Comparison of ENCODE assay signal across 17 cellular contexts in the genomic region with DNA sequence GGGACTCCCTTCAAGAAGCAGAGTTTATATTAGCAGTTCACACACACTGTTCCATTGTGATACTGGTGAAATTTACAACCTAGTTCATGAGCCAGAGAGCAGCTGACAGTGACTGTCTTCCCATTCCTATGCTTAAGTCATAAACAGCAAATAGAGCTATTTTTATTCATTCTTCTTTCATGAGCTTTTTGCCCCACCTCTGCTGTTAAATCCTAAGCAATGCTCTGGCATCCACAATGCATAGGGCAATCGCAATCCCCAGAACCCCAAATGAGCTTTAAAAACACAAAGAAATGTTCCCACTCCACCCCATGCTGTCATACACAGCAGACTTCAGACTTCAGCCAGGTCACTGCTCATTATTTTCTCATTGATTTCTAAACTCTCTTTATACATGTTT.
DNase-seq lines count a peak whose midpoint lies in the region; TF ChIP-seq lines count a peak whose summit lies in the region.
"Had no signal": no experiment of that assay in that cellular context is flagged by ENCODE, and none has a peak within 500 bp of the region (broad histone marks: within the 10 kb centered on the region; RNA-seq: fewer than 3 reads in every experiment).

No MANE protein-coding gene starts in this region.

- no peaks in the 10 kb centered on the region for H4K20me1 ChIP-seq in DOHH2 (ENCODE audit: control insufficient read depth, insufficient read depth, low read depth, low read length)

- H3K27ac ChIP-seq in DOHH2 (ENCODE audit: low read depth, low read length), result no peak overlapping the region
- H3K27ac ChIP-seq: ascending aorta, dorsolateral prefrontal cortex, KMS-11, prostate gland, upper lobe of right lung had no signal

- H3K4me1 ChIP-seq in DOHH2 (ENCODE audit: control insufficient read depth, low read length), result peaks cover 34% of the 10 kb centered on the region
- H3K4me1 ChIP-seq: ascending aorta, prostate gland, upper lobe of right lung had no signal

- H3K4me2 ChIP-seq in DOHH2 (ENCODE audit: low read length), result peak overlapping the region; percentile 60; the same call in 1 of the 2 replicates
- H3K4me2 ChIP-seq: KMS-11 had no signal

- H3K9me2 ChIP-seq in DOHH2 (replicated peaks; ENCODE audit: control insufficient read depth, low read length), result no peaks in the 10 kb centered on the region

- H3K9me3 ChIP-seq in DOHH2 (ENCODE audit: control insufficient read depth, insufficient read depth, low read length), result peaks cover 2% of the 10 kb centered on the region; the same call in 1 of the 2 replicates
- H3K9me3 ChIP-seq: ascending aorta, prostate gland, upper lobe of right lung had no signal

- DNase-seq in M059J (ENCODE audit: low read depth) (peak; percentile 58), fibroblast of mammary gland (ENCODE audit: low read depth) (peak; percentile 45), retinal pigment epithelial cell (ENCODE audit: low read depth) (peak; percentile 41), HPDE6-E6E7 (ENCODE audit: extremely low spot score) (no peak), COR-L47 (lab: John Stamatoyannopoulos, UW) (no peak), NCI-H345 treated with DMSO at 0.1 percent for 48 hours (lab: John Stamatoyannopoulos, UW; ENCODE audit: unreplicated experiment) (no peak), SKM-1 (lab: John Stamatoyannopoulos, UW; ENCODE audit: unreplicated experiment) (no peak)
- DNase-seq: activated CD4-positive, alpha-beta memory T cell treated with anti-CD3 and anti-CD28 coated beads for 36 hours; dorsolateral prefrontal cortex; NCI-H1930; NCI-H774; stimulated activated CD8-positive, alpha-beta memory T cell treated with anti-CD3 and anti-CD28 coated beads, Interleukin-4, amount 100 ng/mL, for 48 hours; upper lobe of right lung had no signal

- H3K4me3 ChIP-seq in DOHH2 (ENCODE audit: low read length), result no peak overlapping the region
- no peak overlapping the region for H3K4me3 ChIP-seq in fibroblast of mammary gland (ENCODE audit: control insufficient read depth, low read depth, low read length)
- H3K4me3 ChIP-seq in retinal pigment epithelial cell (ENCODE audit: low read length), result no peak overlapping the region
- H3K4me3 ChIP-seq: ascending aorta, dorsolateral prefrontal cortex, prostate gland, upper lobe of right lung had no signal

- no peaks in the 10 kb centered on the region for H3K27me3 ChIP-seq in DOHH2 (ENCODE audit: control insufficient read depth, low read length)
- H3K27me3 ChIP-seq: ascending aorta, upper lobe of right lung had no signal

- H3K79me2 ChIP-seq in DOHH2 (ENCODE audit: control insufficient read depth, low read length), result peaks cover 5% of the 10 kb centered on the region

- TF ChIP-seq CTCF in DOHH2 (IDR thresholded peaks at IDR 0.05; ENCODE audit: low read depth, low read length, poor library complexity, severe bottlenecking) (no peak), fibroblast of mammary gland (conservative IDR thresholded peaks at IDR 0.05; ENCODE audit: control insufficient read depth, insufficient read depth, low read depth, low read length) (no peak), retinal pigment epithelial cell (conservative IDR thresholded peaks at IDR 0.05; ENCODE audit: low read depth, low read length) (no peak)

- H3K36me3 ChIP-seq in DOHH2 (ENCODE audit: control insufficient read depth, low read length), result peaks cover 6% of the 10 kb centered on the region
- H3K36me3 ChIP-seq: ascending aorta, prostate gland, upper lobe of right lung had no signal

- H3F3A ChIP-seq in DOHH2 (ENCODE audit: control insufficient read depth, insufficient read depth), result no peaks in the 10 kb centered on the region

Comparison
In these comparisons a context has a peak if more than half of its experiments do, and no peak if none do; other contexts are left out.
1. DNase-seq: peak in M059J (single experiment), fibroblast of mammary gland (single experiment) and retinal pigment epithelial cell (single experiment); none in HPDE6-E6E7 (single experiment), COR-L47 (single experiment), NCI-H345 treated with DMSO at 0.1 percent for 48 hours (single experiment) and SKM-1 (single experiment).